Comparison of ENCODE assay signal across 7 cellular contexts in the genomic region with DNA sequence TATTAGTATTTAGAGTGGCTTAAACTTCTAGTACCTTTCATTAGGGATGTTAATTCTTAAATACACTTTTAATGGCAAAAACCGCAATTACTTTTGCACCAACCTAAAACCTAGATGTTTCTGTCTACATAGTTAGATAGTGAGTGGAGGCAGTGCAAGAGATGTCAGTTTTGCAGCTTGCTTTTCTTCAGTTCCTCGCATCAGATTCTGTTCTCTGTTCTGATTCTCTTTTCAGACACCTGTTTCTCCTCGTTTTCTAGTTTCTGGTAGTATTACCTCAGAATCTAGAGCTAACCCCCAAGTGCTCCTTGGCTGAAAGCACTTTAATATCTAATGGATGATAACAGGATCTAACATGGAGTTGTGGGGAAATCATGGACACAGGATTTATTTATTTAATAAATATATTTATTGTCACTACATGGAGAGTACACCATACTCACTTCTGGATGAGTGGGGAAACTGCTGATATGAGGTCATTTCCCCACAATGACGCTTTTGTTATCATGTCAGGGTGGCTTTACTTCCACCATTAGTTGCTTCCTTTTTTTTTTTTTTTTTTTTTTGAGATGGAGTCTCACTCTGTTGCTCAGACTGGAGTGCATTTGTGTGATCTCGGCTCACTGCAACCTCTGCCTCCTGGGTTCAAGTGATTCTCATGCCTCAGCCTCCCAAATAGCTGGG.
ATAC-seq lines count a peak whose summit lies in the region.

No MANE protein-coding gene starts in this region.

- ATAC-seq in GM18868 (IDR thresholded peaks at IDR 0.05; ENCODE audit: unreplicated experiment) (peak; percentile 47), GM19395 (IDR thresholded peaks at IDR 0.05; ENCODE audit: unreplicated experiment) (peak; percentile 82), GM21515 (IDR thresholded peaks at IDR 0.05; ENCODE audit: unreplicated experiment) (peak; percentile 64), HG02610 (IDR thresholded peaks at IDR 0.05; ENCODE audit: unreplicated experiment) (peak; percentile 24), HG03045 (IDR thresholded peaks at IDR 0.05; ENCODE audit: unreplicated experiment) (peak; percentile 46), HG03280 (IDR thresholded peaks at IDR 0.05; ENCODE audit: unreplicated experiment) (peak; percentile 70), HG03571 (IDR thresholded peaks at IDR 0.05; ENCODE audit: unreplicated experiment) (peak; percentile 48)

Comparison
In these comparisons a context has a peak if more than half of its experiments do, and no peak if none do; other contexts are left out.
1. Peak in every context shown above with its lines: ATAC-seq.
2. ATAC-seq: peak in every context shown above with its lines; median percentile 82 in GM19395; 70 in HG03280; 64 in GM21515; 48 in HG03571; 47 in GM18868; 46 in HG03045; 24 in HG02610.